9 cellular contexts compared by ENCODE assay signal in genomic region chr7:134845461-134845860, GRCh38.
DNase-seq lines count a peak whose midpoint lies in the region; ATAC-seq, FAIRE-seq and TF ChIP-seq lines count a peak whose summit lies in the region.
"Had no signal": no experiment of that assay in that cellular context is flagged by ENCODE, and none has a peak within 500 bp of the region (broad histone marks: within the 10 kb centered on the region; RNA-seq: fewer than 3 reads in every experiment).

No MANE protein-coding gene starts in this region.

- no peak overlapping the region for H2AK9ac ChIP-seq in IMR-90 (replicated peaks; ENCODE audit: low read depth, low read length, poor library complexity)

- no peak overlapping the region for H2BK15ac ChIP-seq in IMR-90 (ENCODE audit: low read depth, low read length)

- H4K20me1 ChIP-seq in IMR-90 (ENCODE audit: insufficient read depth, low read length), result peaks cover 88% of the 10 kb centered on the region

- CTCF ChIA-PET in A549 (lab: Yijun Ruan, JAX), result interaction anchor here (1.1 to 2.8 kb wide), 5 partner anchors 8 to 155 kb away, joined by 4 to 8 read pairs (median 6); no protein-coding TSS in a partner anchor
- CTCF ChIA-PET in IMR-90 (lab: Yijun Ruan, JAX), result no interaction called here
- CTCF ChIA-PET in CD4-positive, alpha-beta memory T cell (lab: Charles Lee; ENCODE audit: partially characterized antibody), result no interaction called here

- H4K91ac ChIP-seq in IMR-90 (ENCODE audit: insufficient read depth, low read depth, low read length), result no peak overlapping the region

- no peak overlapping the region for H3K4ac ChIP-seq in IMR-90 (ENCODE audit: low read depth, low read length)

- peak; percentile 18 to 52 for DNase-seq in A549 (ENCODE audit: low read depth in 1 of 2, low spot score in 1 of 2)
- no peak for DNase-seq in GM18507 (ENCODE audit: extremely low spot score, insufficient read length, low read depth)
- DNase-seq in IMR-90, result no peak
- no peak for DNase-seq in epithelial cell of proximal tubule (ENCODE audit: low read depth)
- DNase-seq in CD4-positive, alpha-beta memory T cell, result no peak
- DNase-seq: dorsolateral prefrontal cortex had no signal

- no peak; the same call in 2 of the 3 replicates for TF ChIP-seq CTCF in A549 (IDR thresholded peaks at IDR 0.05)
- TF ChIP-seq CTCF in IMR-90 (conservative IDR thresholded peaks at IDR 0.05; ENCODE audit: low read depth, low read length), result 0 out of 2 replicates have a peak, but pooled peaks have one; percentile 22
- TF ChIP-seq CTCF in epithelial cell of proximal tubule (conservative IDR thresholded peaks at IDR 0.05; ENCODE audit: low read depth, low read length), result peak; percentile 59

- no peak for TF ChIP-seq EP300 in A549 (IDR thresholded peaks at IDR 0.05)

- no peak overlapping the region for H2AFZ ChIP-seq in IMR-90 (replicated peaks; ENCODE audit: low read length, poor library complexity)

- H2AK5ac ChIP-seq in IMR-90 (ENCODE audit: low read depth, low read length), result no peak overlapping the region

- peaks cover 0 to 2% (median 0%) of the 10 kb centered on the region in 8 donors for H3K9me3 Mint-ChIP-seq in CD4-positive, alpha-beta memory T cell

- H3K14ac ChIP-seq in IMR-90 (replicated peaks; ENCODE audit: low read depth, low read length), result no peak overlapping the region

- no peaks in the 10 kb centered on the region for H3K27me3 ChIP-seq in IMR-90 (ENCODE audit: control insufficient read depth, insufficient read depth, low read length)
- H3K27me3 ChIP-seq in CD4-positive, alpha-beta memory T cell (ENCODE audit: insufficient read depth, low read length), result no peaks in the 10 kb centered on the region
- H3K27me3 ChIP-seq: dorsolateral prefrontal cortex had no signal

- H3K18ac ChIP-seq in IMR-90 (ENCODE audit: low read depth, low read length), result no peak overlapping the region

- H3K4me3 Mint-ChIP-seq in CD4-positive, alpha-beta memory T cell, result no peak overlapping the region

- H3K4me3 ChIP-seq in A549, result no peak overlapping the region
- H3K4me3 ChIP-seq in IMR-90 (ENCODE audit: insufficient read depth, low read depth, low read length), result no peak overlapping the region
- H3K4me3 ChIP-seq in epithelial cell of proximal tubule (ENCODE audit: low read depth, low read length), result no peak overlapping the region
- H3K4me3 ChIP-seq in CD4-positive, alpha-beta memory T cell (ENCODE audit: low read length in 2 of 2), result no peak overlapping the region
- H3K4me3 ChIP-seq: dorsolateral prefrontal cortex had no signal

- dilution Hi-C loops in IMR-90 (cut with HindIII; ENCODE audit: low sequenced_read_pairs, unreplicated experiment), result no loop called here

- H3K23ac ChIP-seq in IMR-90 (ENCODE audit: low read depth, low read length), result no peak overlapping the region

- H3K56ac ChIP-seq in IMR-90 (ENCODE audit: extremely low read depth, insufficient read depth, low read length), result no peak overlapping the region

- in situ Hi-C loops in IMR-90 (cut with MboI; ENCODE audit: low sequenced_read_pairs), result no loop called here

- no peak overlapping the region for H4K5ac ChIP-seq in IMR-90 (ENCODE audit: low read depth, low read length)

- 74% methylated on average over 3 of the region's 3 CpGs for WGBS in A549 (ENCODE audit: missing lambda C conversion rate)
- WGBS in IMR-90 (ENCODE audit: extremely low coverage in 2 of 2, insufficient read length in 1 of 2), 2 experiments, result 100% methylated on average over 1 of the region's 3 CpGs; no CpG with 5 or more reads in 1 of the 2 experiments

- peaks cover 37 to 76% of the 10 kb centered on the region in 2 experiments for H3K79me1 ChIP-seq in IMR-90 (ENCODE audit: low read depth in 1 of 2, low read length in 2 of 2)

- H3K27ac Mint-ChIP-seq in CD4-positive, alpha-beta memory T cell, result no peak overlapping the region

- H3K9me3 ChIP-seq in A549 (no peaks in the 10 kb centered on the region), IMR-90 (ENCODE audit: control insufficient read depth, insufficient read depth, low read length) (no peaks in the 10 kb centered on the region)
- no peaks in the 10 kb centered on the region for H3K9me3 ChIP-seq in CD4-positive, alpha-beta memory T cell (ENCODE audit: control insufficient read depth in 1 of 2, low read length in 2 of 2)

- H3K27me3 Mint-ChIP-seq in CD4-positive, alpha-beta memory T cell, result no peaks in the 10 kb centered on the region

- intact Hi-C loops in IMR-90 (cut with micrococcal nuclease), result no loop called here
- intact Hi-C loops in CD4-positive, alpha-beta memory T cell (cut with micrococcal nuclease), result no loop called here

- no peak overlapping the region for H2BK120ac ChIP-seq in IMR-90 (ENCODE audit: low read depth, low read length)

- H4K8ac ChIP-seq in IMR-90 (ENCODE audit: low read depth in 2 of 2, low read length in 2 of 2), result no peak overlapping the region; a peak in 1 of 4 replicates

- TF ChIP-seq POLR2A in A549 (IDR thresholded peaks at IDR 0.05; ENCODE audit: low read length) (no peak), IMR-90 (IDR thresholded peaks at IDR 0.05; ENCODE audit: low read depth, low read length) (no peak)

- no peak overlapping the region for H2BK20ac ChIP-seq in IMR-90 (ENCODE audit: low read depth, low read length)

- no peak for FAIRE-seq in A549 (lab: Jason Lieb, UNC)
- peak; percentile 68 for FAIRE-seq in GM18507 (lab: Jason Lieb, UNC)

- ATAC-seq in A549 (peak; percentile 87 to 90; a peak in 5 of 6 replicates), IMR-90 (ENCODE audit: low read depth) (no peak), HG03378 (IDR thresholded peaks at IDR 0.05; ENCODE audit: unreplicated experiment) (no peak), GM21619 (IDR thresholded peaks at IDR 0.05; ENCODE audit: unreplicated experiment) (no peak), GM18870 (IDR thresholded peaks at IDR 0.05; ENCODE audit: unreplicated experiment) (no peak)

- POLR2A ChIA-PET in A549 (lab: Yijun Ruan, JAX) (no interaction called here), IMR-90 (lab: Charles Lee; ENCODE audit: unreplicated experiment) (no interaction called here)
- POLR2A ChIA-PET in CD4-positive, alpha-beta memory T cell (lab: Charles Lee; ENCODE audit: partially characterized antibody), result no interaction called here

- H3K4me1 ChIP-seq in A549, result peaks cover 4% of the 10 kb centered on the region; the same call in 1 of the 3 replicates
- peaks cover 10% of the 10 kb centered on the region for H3K4me1 ChIP-seq in IMR-90 (ENCODE audit: control insufficient read depth, insufficient read depth, low read length)
- H3K4me1 ChIP-seq in CD4-positive, alpha-beta memory T cell (ENCODE audit: insufficient read depth, low read length), result no peaks in the 10 kb centered on the region

- H3K36me3 ChIP-seq in IMR-90 (ENCODE audit: control insufficient read depth, insufficient read depth, low read length), result peaks cover 32% of the 10 kb centered on the region
- H3K36me3 ChIP-seq in CD4-positive, alpha-beta memory T cell (ENCODE audit: insufficient read depth, low read length), result no peaks in the 10 kb centered on the region

- H3K4me1 Mint-ChIP-seq in CD4-positive, alpha-beta memory T cell, result peaks cover 0 to 4% (median 0%) of the 10 kb centered on the region in 4 donors

- H3K4me2 ChIP-seq in A549, result no peak overlapping the region
- no peak overlapping the region for H3K4me2 ChIP-seq in IMR-90 (ENCODE audit: low read depth, low read length)

- H3K9ac ChIP-seq in IMR-90 (ENCODE audit: low read depth, low read length), result no peak overlapping the region

- TF ChIP-seq RAD21 in A549 (conservative IDR thresholded peaks at IDR 0.05 in 1 of 2, IDR thresholded peaks at IDR 0.05 in 1 of 2) (peak in 1 of 2 experiments; percentile 43; a peak in 2 of 5 replicates), IMR-90 (IDR thresholded peaks at IDR 0.05; ENCODE audit: low read length) (no peak)

- H3K9me1 ChIP-seq in IMR-90 (ENCODE audit: insufficient read depth, low read length), result peaks cover 26% of the 10 kb centered on the region

- H3K27ac ChIP-seq in A549, result peak overlapping the region; percentile 32 to 39; a peak in 2 of 6 replicates
- no peak overlapping the region for H3K27ac ChIP-seq in IMR-90 (ENCODE audit: insufficient read depth, low read length)
- no peak overlapping the region for H3K27ac ChIP-seq in CD4-positive, alpha-beta memory T cell (ENCODE audit: low read depth, low read length)
- H3K27ac ChIP-seq: dorsolateral prefrontal cortex had no signal

- H2BK5ac ChIP-seq in IMR-90 (ENCODE audit: low read depth, low read length, poor library complexity, severe bottlenecking), result peak overlapping the region; percentile 39

- no peaks in the 10 kb centered on the region for H3K36me3 Mint-ChIP-seq in CD4-positive, alpha-beta memory T cell

- no TSS peak for BruUV-seq in IMR-90 (replicated peaks; lab: Mats Ljungman, UMichigan)

TF ChIP-seq in A549, 52 proteins besides CTCF, POLR2A, EP300 and RAD21:
- no peak for TF ChIP-seq TP53 (CRISPR knock-in tag; IDR thresholded peaks at IDR 0.05)
TF ChIP-seq in A549: peak in this region for 0.

TF ChIP-seq in IMR-90, 13 proteins besides CTCF, POLR2A, EP300 and RAD21 (continues in another document):
- TF ChIP-seq NFE2L2 (IDR thresholded peaks at IDR 0.05; ENCODE audit: low read depth, low read length), result no peak
- no peak for TF ChIP-seq RFX5 (IDR thresholded peaks at IDR 0.05; ENCODE audit: low read depth, low read length)
- TF ChIP-seq ELK1 (IDR thresholded peaks at IDR 0.05; ENCODE audit: borderline replicate concordance, low read depth, low read length), result no peak
- TF ChIP-seq MAFK (IDR thresholded peaks at IDR 0.05; ENCODE audit: low read depth, low read length), result no peak
- TF ChIP-seq USF2 (IDR thresholded peaks at IDR 0.05; ENCODE audit: low read depth, low read length), result no peak
- no peak for TF ChIP-seq BHLHE40 (IDR thresholded peaks at IDR 0.05; ENCODE audit: low read depth, low read length)
- no peak for TF ChIP-seq MXI1 (IDR thresholded peaks at IDR 0.05; ENCODE audit: borderline replicate concordance, low read depth, low read length)
- TF ChIP-seq RCOR1 (IDR thresholded peaks at IDR 0.05; ENCODE audit: insufficient replicate concordance, low read length), result no peak
- TF ChIP-seq SMC3 (IDR thresholded peaks at IDR 0.05; ENCODE audit: low read depth, low read length), result no peak

Comparison
In these comparisons a context has a peak if more than half of its experiments do, and no peak if none do; other contexts are left out.
1. ATAC-seq: peak in A549 (2 of 2); none in IMR-90 (single experiment), HG03378 (single experiment), GM21619 (single experiment) and GM18870 (single experiment).
2. DNase-seq: peak in A549 (2 of 2); none in GM18507 (single experiment), IMR-90 (single experiment), epithelial cell of proximal tubule (single experiment) and CD4-positive, alpha-beta memory T cell (0 of 5).
3. H3K27ac ChIP-seq: peak in A549 (2 of 2); none in IMR-90 (single experiment) and CD4-positive, alpha-beta memory T cell (single experiment).